ENCODE assay signal across 8 cellular contexts in genomic region chr17:48577946-48578615, GRCh38. TPM values are rescaled to one million over a fixed set of nuclear protein-coding genes. Genes with fewer than 3 reads are reported as not detected.
A peak's percentile ranks its signal among the peaks of the same experiment; 100 is the strongest.
DNase-seq lines count a peak whose midpoint lies in the region; ATAC-seq and TF ChIP-seq lines count a peak whose summit lies in the region.

Gene HOXB4 (minus strand): TSS chr17:48578350. CDS start chr17:48578319, 31 bp downstream.

- POLR2A ChIA-PET in GM10248 (lab: Yijun Ruan, JAX) = interaction anchor here (0.7 kb wide), 1 partner anchor 493 kb away, joined by 3 read pairs; no protein-coding TSS in a partner anchor
- POLR2A ChIA-PET in RWPE1 (lab: Yijun Ruan, JAX; ENCODE audit: low non-redundant PET) = no interaction called here

- H3K4me3 Mint-ChIP-seq in activated naive CD4-positive, alpha-beta T cell treated with anti-CD3 and anti-CD28 coated beads, Interleukin-2, amount 10 ng/mL, durations not matched to agents 7 days and 5 days = peak within 1 kb of the TSS; percentile 92

- peak; percentile 17 to 37 for TF ChIP-seq POLR2A in sigmoid colon (IDR thresholded peaks at IDR 0.05)

- whole genome bisulfite sequencing in sigmoid colon, 2 donors = 2% methylated on average over 58 of the region's 58 CpGs

- peak within 1 kb of the TSS; percentile 74 for H3K27ac ChIP-seq in RWPE1
- H3K27ac ChIP-seq in left ventricle myocardium inferior (replicated peaks) = peak within 1 kb of the TSS; percentile 71
- peak within 1 kb of the TSS; percentile 94 to 99 (median 96) for H3K27ac ChIP-seq in sigmoid colon

- H3K27me3 ChIP-seq in left ventricle myocardium inferior (ENCODE audit: low read depth) (peaks cover 100% of the 10 kb centered on the region), sigmoid colon (no peaks in the 10 kb centered on the region)

- no peaks in the 10 kb centered on the region for H3K9me3 Mint-ChIP-seq in activated naive CD4-positive, alpha-beta T cell treated with anti-CD3 and anti-CD28 coated beads, Interleukin-2, amount 10 ng/mL, durations not matched to agents 7 days and 5 days

- peaks cover 85% of the 10 kb centered on the region for H3K4me1 Mint-ChIP-seq in activated naive CD4-positive, alpha-beta T cell treated with anti-CD3 and anti-CD28 coated beads, Interleukin-2, amount 10 ng/mL, durations not matched to agents 7 days and 5 days

- peaks cover 26% of the 10 kb centered on the region for H3K4me1 ChIP-seq in left ventricle myocardium inferior
- peaks cover 0 to 74% (median 53%) of the 10 kb centered on the region in 4 donors for H3K4me1 ChIP-seq in sigmoid colon

- DNase-seq in GM10248 (ENCODE audit: extremely low spot score) = peak; percentile 76
- DNase-seq in RWPE1 (ENCODE audit: low spot score) = peak; percentile 71
- DNase-seq in activated naive CD4-positive, alpha-beta T cell treated with anti-CD3 and anti-CD28 coated beads, Interleukin-2, amount 10 ng/mL, durations not matched to agents 7 days and 5 days = peak; percentile 86
- peak; percentile 68 for DNase-seq in left ventricle myocardium inferior
- peak; percentile 95 for DNase-seq in sigmoid colon

- H3K36me3 Mint-ChIP-seq in activated naive CD4-positive, alpha-beta T cell treated with anti-CD3 and anti-CD28 coated beads, Interleukin-2, amount 10 ng/mL, durations not matched to agents 7 days and 5 days = peaks cover 19% of the 10 kb centered on the region

- H3K27me3 Mint-ChIP-seq in activated naive CD4-positive, alpha-beta T cell treated with anti-CD3 and anti-CD28 coated beads, Interleukin-2, amount 10 ng/mL, durations not matched to agents 7 days and 5 days = peaks cover 80% of the 10 kb centered on the region

- intact Hi-C loops in left ventricle myocardium inferior (cut with micrococcal nuclease) (no loop called here), sigmoid colon (cut with DNase I) (loop anchor here (2.0 kb wide), 1 partner anchor 35 kb away; no protein-coding TSS in a partner anchor)

- H3K27ac Mint-ChIP-seq in activated naive CD4-positive, alpha-beta T cell treated with anti-CD3 and anti-CD28 coated beads, Interleukin-2, amount 10 ng/mL, durations not matched to agents 7 days and 5 days = peak within 1 kb of the TSS; percentile 68

- H3K36me3 ChIP-seq in left ventricle myocardium inferior (no peaks in the 10 kb centered on the region), sigmoid colon (no peaks in the 10 kb centered on the region)

- CTCF ChIA-PET in GM10248 (lab: Yijun Ruan, JAX) (interaction anchor here (1.2 to 3.7 kb wide), 4 partner anchors 10 to 242 kb away, joined by 3 to 13 read pairs (median 6); no protein-coding TSS in a partner anchor), RWPE1 (lab: Yijun Ruan, JAX) (interaction anchor here (0.6 kb wide), 1 partner anchor 86 kb away, joined by 3 read pairs; no protein-coding TSS in a partner anchor)
- CTCF ChIA-PET in activated naive CD4-positive, alpha-beta T cell treated with anti-CD3 and anti-CD28 coated beads, Interleukin-2, amount 10 ng/mL, durations not matched to agents 7 days and 5 days (lab: Charles Lee) = interaction anchor here (0.8 kb wide), 1 partner anchor 233 kb away, joined by 3 read pairs; no protein-coding TSS in a partner anchor

- H3K4me3 ChIP-seq in left ventricle myocardium inferior = peak within 1 kb of the TSS; percentile 62
- peak within 1 kb of the TSS; percentile 66 to 84 (median 70) for H3K4me3 ChIP-seq in sigmoid colon

- no peak for TF ChIP-seq CTCF in GM10248 (IDR thresholded peaks at IDR 0.05; ENCODE audit: control extremely low read depth, extremely low read depth, low read depth, missing control alignments)
- no peak for TF ChIP-seq CTCF in RWPE1 (conservative IDR thresholded peaks at IDR 0.05; ENCODE audit: low read depth)
- TF ChIP-seq CTCF in left ventricle myocardium inferior (IDR thresholded peaks at IDR 0.05; ENCODE audit: borderline replicate concordance) = no peak
- no peak for TF ChIP-seq CTCF in sigmoid colon (IDR thresholded peaks at IDR 0.05)

- peak; percentile 53 for ATAC-seq in HG03108 (IDR thresholded peaks at IDR 0.05; ENCODE audit: unreplicated experiment)
- ATAC-seq in HG02610 (IDR thresholded peaks at IDR 0.05; ENCODE audit: unreplicated experiment) = no peak
- ATAC-seq in GM19328 (IDR thresholded peaks at IDR 0.05; ENCODE audit: unreplicated experiment) = no peak

- TF ChIP-seq EP300 in sigmoid colon (IDR thresholded peaks at IDR 0.05) = no peak

- H3K9me3 ChIP-seq in left ventricle myocardium inferior (replicated peaks) (no peaks in the 10 kb centered on the region), sigmoid colon (no peaks in the 10 kb centered on the region)

RNA-seq across cellular contexts. Expression of gene HOXB4, which starts in this region (rescaled TPM):
- total RNA-seq in left ventricle myocardium inferior (0.25 TPM), sigmoid colon (1 to 10 TPM; 4.6 to 8.3 (median 5.4) TPM)
- polyA plus RNA-seq in sigmoid colon = 1 to 10 TPM in 2 of 3 donors, under 1 TPM in 1; 0.23 to 2.7 (median 1.2) TPM

Comparison
In these comparisons a context has a peak if more than half of its experiments do, and no peak if none do; other contexts are left out.
1. Peak in DNase-seq, H3K4me3 ChIP-seq and H3K27ac ChIP-seq in left ventricle myocardium inferior; RNA of the gene not detected or under 1 TPM.